Comparison of ENCODE assay signal across 1 cellular context in the genomic region with DNA sequence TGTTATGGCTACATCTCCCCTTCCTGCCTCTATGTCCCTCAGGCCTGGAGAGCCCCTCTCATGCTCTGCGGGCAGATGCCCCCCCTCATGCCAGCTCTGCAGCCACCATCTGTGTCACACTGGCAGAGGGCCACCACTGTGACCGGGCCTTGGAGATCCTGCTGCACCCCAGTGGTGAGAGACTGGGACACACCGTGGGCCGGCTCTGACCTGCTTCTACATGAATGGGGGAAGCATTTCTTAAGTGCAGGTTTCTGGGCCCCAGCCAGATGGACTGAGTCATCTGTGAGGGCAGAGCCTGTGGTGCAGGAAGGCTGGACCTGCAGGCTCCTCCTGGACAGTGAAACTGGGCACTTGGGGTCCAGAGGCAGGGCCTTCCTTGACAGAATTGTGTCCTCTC.
TF ChIP-seq lines count a peak whose summit lies in the region.

No MANE protein-coding gene starts in this region.

TF ChIP-seq in IMR-90, 13 proteins besides CTCF, POLR2A, EP300 and RAD21:
- no peak for TF ChIP-seq MXI1 (IDR thresholded peaks at IDR 0.05; ENCODE audit: borderline replicate concordance, low read depth, low read length)
- no peak for TF ChIP-seq RFX5 (IDR thresholded peaks at IDR 0.05; ENCODE audit: low read depth, low read length)
- TF ChIP-seq MAFK (IDR thresholded peaks at IDR 0.05; ENCODE audit: low read depth, low read length) = no peak
- no peak for TF ChIP-seq NFE2L2 (IDR thresholded peaks at IDR 0.05; ENCODE audit: low read depth, low read length)
- TF ChIP-seq CEBPB (IDR thresholded peaks at IDR 0.05; ENCODE audit: low read depth, low read length) = no peak
- no peak for TF ChIP-seq FOS (IDR thresholded peaks at IDR 0.05; ENCODE audit: low read depth, low read length)
- no peak for TF ChIP-seq CHD1 (IDR thresholded peaks at IDR 0.05; ENCODE audit: low read depth, low read length)
- no peak for TF ChIP-seq BHLHE40 (IDR thresholded peaks at IDR 0.05; ENCODE audit: low read depth, low read length)
- TF ChIP-seq SMC3 (IDR thresholded peaks at IDR 0.05; ENCODE audit: low read depth, low read length) = no peak
- TF ChIP-seq, protein P1, sequence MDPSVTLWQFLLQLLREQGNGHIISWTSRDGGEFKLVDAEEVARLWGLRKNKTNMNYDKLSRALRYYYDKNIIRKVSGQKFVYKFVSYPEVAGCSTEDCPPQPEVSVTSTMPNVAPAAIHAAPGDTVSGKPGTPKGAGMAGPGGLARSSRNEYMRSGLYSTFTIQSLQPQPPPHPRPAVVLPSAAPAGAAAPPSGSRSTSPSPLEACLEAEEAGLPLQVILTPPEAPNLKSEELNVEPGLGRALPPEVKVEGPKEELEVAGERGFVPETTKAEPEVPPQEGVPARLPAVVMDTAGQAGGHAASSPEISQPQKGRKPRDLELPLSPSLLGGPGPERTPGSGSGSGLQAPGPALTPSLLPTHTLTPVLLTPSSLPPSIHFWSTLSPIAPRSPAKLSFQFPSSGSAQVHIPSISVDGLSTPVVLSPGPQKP (IDR thresholded peaks at IDR 0.05; ENCODE audit: borderline replicate concordance, low read depth, low read length) = no peak
- no peak for TF ChIP-seq RCOR1 (IDR thresholded peaks at IDR 0.05; ENCODE audit: insufficient replicate concordance, low read length)
